ENCODE assay signal across 8 cellular contexts in the genomic region with DNA sequence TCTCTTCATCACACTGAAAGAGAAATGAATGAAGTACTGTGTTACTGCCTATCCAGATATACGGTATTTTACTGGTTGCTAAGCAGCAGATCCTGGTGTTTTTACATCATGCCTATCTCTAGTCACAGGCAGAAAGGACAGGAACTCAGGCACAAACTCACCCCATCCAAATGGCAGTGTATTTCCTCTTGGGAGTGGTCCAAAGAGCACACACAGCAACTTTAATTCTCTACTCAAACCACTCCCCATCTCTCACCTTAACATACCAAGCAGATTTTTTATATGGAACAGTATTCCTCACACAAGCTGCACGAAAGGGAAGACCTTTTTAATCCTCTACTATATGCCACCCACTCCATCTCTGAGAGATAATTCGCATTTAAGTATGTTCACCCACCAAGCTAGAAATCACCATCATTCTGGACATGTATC. TPM values are rescaled to one million over a fixed set of nuclear protein-coding genes. Genes with fewer than 3 reads are reported as not detected.
DNase-seq lines count a peak whose midpoint lies in the region; ATAC-seq, FAIRE-seq and TF ChIP-seq lines count a peak whose summit lies in the region.

No MANE protein-coding gene starts in this region.

- DNase-seq in HT-29 (ENCODE audit: low spot score) (peak; percentile 52), astrocyte (ENCODE audit: low read depth) (peak; percentile 62), right cardiac atrium (no peak), smooth muscle cell (lab: John Stamatoyannopoulos, UW; ENCODE audit: unreplicated experiment) (no peak), NCI-H187 (lab: John Stamatoyannopoulos, UW) (no peak), Karpas-422 (no peak), NCI-H1105 treated with DMSO at 0.1 percent for 48 hours (lab: John Stamatoyannopoulos, UW) (no peak)
- no peak for DNase-seq in stimulated activated effector memory CD8-positive, alpha-beta T cell treated with anti-CD3 and anti-CD28 coated beads, Interleukin-12 subunit alpha, Interleukin-12 subunit beta, amount 100 ng/mL, for 72 hours (ENCODE audit: low spot score in 2 of 2)

- H3K36me3 Mint-ChIP-seq in astrocyte (ENCODE audit: low read depth, unreplicated experiment) = peaks cover 5% of the 10 kb centered on the region
- H3K36me3 Mint-ChIP-seq in stimulated activated effector memory CD8-positive, alpha-beta T cell treated with anti-CD3 and anti-CD28 coated beads, Interleukin-12 subunit alpha, Interleukin-12 subunit beta, amount 100 ng/mL, for 72 hours = peaks cover 52% of the 10 kb centered on the region

- peaks cover 31% of the 10 kb centered on the region for H3K4me1 Mint-ChIP-seq in astrocyte (ENCODE audit: low read depth, unreplicated experiment)
- H3K4me1 Mint-ChIP-seq in stimulated activated effector memory CD8-positive, alpha-beta T cell treated with anti-CD3 and anti-CD28 coated beads, Interleukin-12 subunit alpha, Interleukin-12 subunit beta, amount 100 ng/mL, for 72 hours = peaks cover 8% of the 10 kb centered on the region

- no peak overlapping the region for H2AFZ ChIP-seq in astrocyte (ENCODE audit: low read depth, low read length)
- H2AFZ ChIP-seq in smooth muscle cell (ENCODE audit: low read depth) = no peak overlapping the region
- H2AFZ ChIP-seq in Karpas-422 (ENCODE audit: low read length) = no peak overlapping the region

- intact Hi-C loops in right cardiac atrium (cut with DNase I) = no loop called here

- H3K27me3 ChIP-seq in astrocyte (ENCODE audit: insufficient read depth, low read length) (no peaks in the 10 kb centered on the region), right cardiac atrium (ENCODE audit: control insufficient read depth, insufficient read depth) (no peaks in the 10 kb centered on the region), smooth muscle cell (ENCODE audit: low read depth) (no peaks in the 10 kb centered on the region), Karpas-422 (ENCODE audit: low read length) (no peaks in the 10 kb centered on the region)

- H3K36me3 ChIP-seq in astrocyte (ENCODE audit: insufficient read depth, low read length) = peaks cover 4% of the 10 kb centered on the region
- no peaks in the 10 kb centered on the region for H3K36me3 ChIP-seq in smooth muscle cell (ENCODE audit: low read depth)
- H3K36me3 ChIP-seq in Karpas-422 (ENCODE audit: insufficient read depth, low read length) = peaks cover 63% of the 10 kb centered on the region

- no peaks in the 10 kb centered on the region for H3K9me2 ChIP-seq in Karpas-422 (replicated peaks; ENCODE audit: insufficient read depth, low read length)

- TF ChIP-seq CTCF in astrocyte (IDR thresholded peaks at IDR 0.05; ENCODE audit: insufficient read depth, low read depth, low read length) (no peak), smooth muscle cell (IDR thresholded peaks at IDR 0.05; ENCODE audit: borderline replicate concordance, insufficient read depth, poor library complexity, severe bottlenecking) (no peak)

- peak overlapping the region; percentile 25 for H3K4me3 ChIP-seq in astrocyte (ENCODE audit: insufficient read depth, low read depth, low read length)
- H3K4me3 ChIP-seq in right cardiac atrium (ENCODE audit: low read length) = no peak overlapping the region
- H3K4me3 ChIP-seq in smooth muscle cell = no peak overlapping the region
- no peak overlapping the region for H3K4me3 ChIP-seq in Karpas-422 (ENCODE audit: low read length)

- H3K27me3 Mint-ChIP-seq in astrocyte (ENCODE audit: low read depth, unreplicated experiment) = no peaks in the 10 kb centered on the region

- H3K9me3 ChIP-seq in astrocyte (ENCODE audit: insufficient read depth, low read depth, low read length) = no peaks in the 10 kb centered on the region
- no peaks in the 10 kb centered on the region for H3K9me3 ChIP-seq in right cardiac atrium (ENCODE audit: control insufficient read depth, low read length)
- H3K9me3 ChIP-seq in smooth muscle cell (replicated peaks; ENCODE audit: low read depth) = no peaks in the 10 kb centered on the region
- H3K9me3 ChIP-seq in Karpas-422 (ENCODE audit: low read length) = no peaks in the 10 kb centered on the region

- FAIRE-seq in astrocyte (lab: Jason Lieb, UNC) = peak; percentile 62

- 23% methylated on average over 3 of the region's 3 CpGs for WGBS in right cardiac atrium
- WGBS in smooth muscle cell (ENCODE audit: low lambda C conversion rate) = 30% methylated on average over 3 of the region's 3 CpGs

- peaks cover 12% of the 10 kb centered on the region for H3F3A ChIP-seq in smooth muscle cell (ENCODE audit: low read depth)

- ATAC-seq in right cardiac atrium = peak; percentile 89 to 91
- ATAC-seq in stimulated activated effector memory CD8-positive, alpha-beta T cell treated with anti-CD3 and anti-CD28 coated beads, Interleukin-12 subunit alpha, Interleukin-12 subunit beta, amount 100 ng/mL, for 72 hours = no peak

- H3K79me2 ChIP-seq in astrocyte (ENCODE audit: insufficient read depth, low read length) (peaks cover 62% of the 10 kb centered on the region), smooth muscle cell (ENCODE audit: low read depth) (peaks cover 71% of the 10 kb centered on the region), Karpas-422 (ENCODE audit: low read length) (peaks cover 88% of the 10 kb centered on the region)

- H3K4me1 ChIP-seq in astrocyte (ENCODE audit: insufficient read depth, low read length) (peaks cover 19% of the 10 kb centered on the region), right cardiac atrium (ENCODE audit: control insufficient read depth, insufficient read depth, low read length) (peaks cover 9% of the 10 kb centered on the region), smooth muscle cell (ENCODE audit: low read depth) (peaks cover 11% of the 10 kb centered on the region), Karpas-422 (ENCODE audit: low read length) (no peaks in the 10 kb centered on the region)

- peak overlapping the region; percentile 78 for H3K9ac ChIP-seq in astrocyte (ENCODE audit: low read length)
- H3K9ac ChIP-seq in smooth muscle cell (ENCODE audit: low read depth) = peak overlapping the region; percentile 91
- no peak overlapping the region for H3K9ac ChIP-seq in Karpas-422 (ENCODE audit: low read length)

- peaks cover 33% of the 10 kb centered on the region for H4K20me1 ChIP-seq in astrocyte (ENCODE audit: insufficient read depth, low read length)
- H4K20me1 ChIP-seq in smooth muscle cell (ENCODE audit: low read depth) = peaks cover 33% of the 10 kb centered on the region
- peaks cover 14% of the 10 kb centered on the region; the same call in 1 of the 2 replicates for H4K20me1 ChIP-seq in Karpas-422 (ENCODE audit: insufficient read depth, low read depth, low read length)

- no peak overlapping the region for H3K4me3 Mint-ChIP-seq in astrocyte (ENCODE audit: unreplicated experiment)
- H3K4me3 Mint-ChIP-seq in stimulated activated effector memory CD8-positive, alpha-beta T cell treated with anti-CD3 and anti-CD28 coated beads, Interleukin-12 subunit alpha, Interleukin-12 subunit beta, amount 100 ng/mL, for 72 hours = no peak overlapping the region

- peak overlapping the region; percentile 71 for H3K4me2 ChIP-seq in astrocyte (ENCODE audit: low read length)
- H3K4me2 ChIP-seq in smooth muscle cell = peak overlapping the region; percentile 59
- no peak overlapping the region for H3K4me2 ChIP-seq in Karpas-422 (ENCODE audit: low read depth, low read length, poor library complexity, severe bottlenecking)

- H3K9me3 Mint-ChIP-seq in astrocyte (ENCODE audit: unreplicated experiment) = no peaks in the 10 kb centered on the region
- H3K9me3 Mint-ChIP-seq in stimulated activated effector memory CD8-positive, alpha-beta T cell treated with anti-CD3 and anti-CD28 coated beads, Interleukin-12 subunit alpha, Interleukin-12 subunit beta, amount 100 ng/mL, for 72 hours = no peaks in the 10 kb centered on the region

- H3K27ac ChIP-seq in astrocyte (ENCODE audit: low read depth, low read length) = peak overlapping the region; percentile 90
- H3K27ac ChIP-seq in right cardiac atrium (ENCODE audit: low read length) = peak overlapping the region; percentile 83
- H3K27ac ChIP-seq in smooth muscle cell (ENCODE audit: low read depth) = peak overlapping the region; percentile 98
- H3K27ac ChIP-seq in Karpas-422 (ENCODE audit: low read length) = no peak overlapping the region

- peak overlapping the region; percentile 100 for H3K27ac Mint-ChIP-seq in astrocyte (ENCODE audit: unreplicated experiment)
- H3K27ac Mint-ChIP-seq in stimulated activated effector memory CD8-positive, alpha-beta T cell treated with anti-CD3 and anti-CD28 coated beads, Interleukin-12 subunit alpha, Interleukin-12 subunit beta, amount 100 ng/mL, for 72 hours = no peak overlapping the region

RNA-seq across cellular contexts. Expression of a gene that starts 27.3 kb away (rescaled TPM):
- 29.4 and 65.3 TPM in 2 replicates for total RNA-seq in HT-29 (2014; rRNA removed; shearing (Covaris generic))
- 76.1 and 80.7 TPM in 2 replicates for total RNA-seq in astrocyte
- total RNA-seq in right cardiac atrium = 10 to 100 TPM; 36.3 to 48.5 (median 43.6) TPM
- 17.9 TPM for polyA plus RNA-seq in right cardiac atrium
- 49.5 and 56.2 TPM in 2 replicates for total RNA-seq in smooth muscle cell
- 26.1 and 31.5 TPM in 2 replicates for polyA plus RNA-seq in smooth muscle cell
- total RNA-seq in Karpas-422 (2014; rRNA removed; shearing (Covaris generic); ENCODE audit: low replicate concordance) = 103 and 139 TPM in 2 replicates

Comparison
In these comparisons a context has a peak if more than half of its experiments do, and no peak if none do; other contexts are left out.
1. DNase-seq: peak in HT-29 (single experiment) and astrocyte (single experiment); none in right cardiac atrium (0 of 3), smooth muscle cell (single experiment), NCI-H187 (0 of 2), Karpas-422 (single experiment), NCI-H1105 treated with DMSO at 0.1 percent for 48 hours (single experiment) and stimulated activated effector memory CD8-positive, alpha-beta T cell treated with anti-CD3 and anti-CD28 coated beads, Interleukin-12 subunit alpha, Interleukin-12 subunit beta, amount 100 ng/mL, for 72 hours (0 of 2).